1 cellular context compared by ENCODE assay signal in genomic region chr19:4548238-4548584, GRCh38.
TF ChIP-seq lines count a peak whose summit lies in the region.

No MANE protein-coding gene starts in this region.

TF ChIP-seq in SK-N-SH, 30 proteins besides CTCF, POLR2A, EP300 and RAD21 (continued from another document):
- TF ChIP-seq MAX (IDR thresholded peaks at IDR 0.05; ENCODE audit: low read depth) (no peak), REST (IDR thresholded peaks at IDR 0.05; ENCODE audit: low read depth, low read length) (no peak), JUND (IDR thresholded peaks at IDR 0.05) (no peak), MXI1 (IDR thresholded peaks at IDR 0.05; ENCODE audit: low read depth, low read length) (no peak), ELF1 (IDR thresholded peaks at IDR 0.05) (no peak), SIN3A (IDR thresholded peaks at IDR 0.05; ENCODE audit: borderline replicate concordance, low read depth, low read length) (no peak), ZBTB33 (IDR thresholded peaks at IDR 0.05; ENCODE audit: borderline replicate concordance, low read depth) (no peak), MEF2A (IDR thresholded peaks at IDR 0.05; ENCODE audit: borderline replicate concordance, low read depth) (no peak), TEAD4 (IDR thresholded peaks at IDR 0.05; ENCODE audit: borderline replicate concordance, insufficient read depth) (no peak), NRF1 (IDR thresholded peaks at IDR 0.05; ENCODE audit: low read depth, low read length) (no peak), FOXM1 (IDR thresholded peaks at IDR 0.05; ENCODE audit: low read depth) (no peak), TAF1 (IDR thresholded peaks at IDR 0.05; ENCODE audit: borderline replicate concordance, low read depth, low read length) (no peak)
TF ChIP-seq in SK-N-SH: peak in this region for 0.
